22 cellular contexts compared by ENCODE assay signal in genomic region chr13:19742651-19743050, GRCh38.
"Had no signal": no experiment of that assay in that cellular context is flagged by ENCODE, and none has a peak within 500 bp of the region (broad histone marks: within the 10 kb centered on the region; RNA-seq: fewer than 3 reads in every experiment).

No MANE protein-coding gene starts in this region.

- H3K27ac ChIP-seq: foreskin keratinocyte, neutrophil, ovary, psoas muscle, right atrium auricular region, spleen, upper lobe of right lung had no signal

- H3K4me3 ChIP-seq: ovary, psoas muscle, right atrium auricular region, spleen, upper lobe of right lung had no signal

- H3K4me1 ChIP-seq: foreskin keratinocyte, psoas muscle, right atrium auricular region, upper lobe of right lung had no signal

- H3K27me3 Mint-ChIP-seq: activated B cell treated with CpG ODN at 0.5 μM for 24 hours; activated CD4-positive, alpha-beta T cell treated with anti-CD3 and anti-CD28 coated beads for 36 hours; activated naive CD4-positive, alpha-beta T cell treated with anti-CD3 and anti-CD28 coated beads, Interleukin-2, amount 50 U/mL, for 24 hours; brain; natural killer cell treated with Interleukin-12 subunit alpha and Interleukin-12 subunit beta and Interleukin-15 and Interleukin-18, amount 100 ng/mL, for 72 hours had no signal

- H3K4me1 Mint-ChIP-seq: brain had no signal

- H3K4me3 Mint-ChIP-seq: activated B cell treated with CpG ODN at 0.5 μM for 24 hours; activated CD4-positive, alpha-beta T cell treated with anti-CD3 and anti-CD28 coated beads for 36 hours; activated naive CD4-positive, alpha-beta T cell treated with anti-CD3 and anti-CD28 coated beads, Interleukin-2, amount 50 U/mL, for 24 hours; activated T-helper 1 cell treated with anti-CD3 and anti-CD28 coated beads, Interleukin-12 subunit alpha, Interleukin-12 subunit beta, Interleukin-2, Interleukin-4 antibody, amounts not matched to agents 30 ng/mL and 10 ng/mL and 1 ng/mL, durations not matched to agents 14 hours and 24 hours and 36 hours; brain; natural killer cell treated with Interleukin-12 subunit alpha and Interleukin-12 subunit beta and Interleukin-15 and Interleukin-18, amount 100 ng/mL, for 72 hours had no signal

- H3K27me3 ChIP-seq: foreskin keratinocyte, neutrophil, ovary, right atrium auricular region, spleen, upper lobe of right lung had no signal

- ATAC-seq: activated CD4-positive, alpha-beta T cell treated with anti-CD3 and anti-CD28 coated beads for 36 hours; foreskin keratinocyte; left ventricle myocardium superior; natural killer cell treated with Interleukin-12 subunit alpha and Interleukin-12 subunit beta and Interleukin-15 and Interleukin-18, amount 100 ng/mL, for 72 hours; psoas muscle; upper lobe of right lung had no signal

- DNase-seq: activated B cell treated with CpG ODN at 0.5 μM for 24 hours; activated CD4-positive, alpha-beta T cell treated with anti-CD3 and anti-CD28 coated beads for 36 hours; activated CD4-positive, alpha-beta T cell treated with anti-CD3 and anti-CD28 coated beads, Interleukin-2, amount 50 U/mL, for 4 hours; activated gamma-delta T cell; aorta; foreskin keratinocyte; left ventricle myocardium superior; mammary epithelial cell; ovary; psoas muscle; spleen; stimulated activated CD4-positive, alpha-beta T cell treated with anti-CD3 and anti-CD28 coated beads, Interleukin-4, amount 100 ng/mL, for 1 hour; stimulated activated naive CD4-positive, alpha-beta T cell treated with Interleukin-2 at 50 U/mL for 16 hours; T-helper 1 cell; T-helper 9 cell; upper lobe of right lung had no signal

- H3K9me3 ChIP-seq: neutrophil, ovary, psoas muscle, right atrium auricular region, spleen, upper lobe of right lung had no signal

- H3K9me3 Mint-ChIP-seq: activated B cell treated with CpG ODN at 0.5 μM for 24 hours; activated naive CD4-positive, alpha-beta T cell treated with anti-CD3 and anti-CD28 coated beads, Interleukin-2, amount 50 U/mL, for 24 hours; activated T-helper 1 cell treated with anti-CD3 and anti-CD28 coated beads, Interleukin-12 subunit alpha, Interleukin-12 subunit beta, Interleukin-2, Interleukin-4 antibody, amounts not matched to agents 30 ng/mL and 10 ng/mL and 1 ng/mL, durations not matched to agents 14 hours and 24 hours and 36 hours; brain; natural killer cell treated with Interleukin-12 subunit alpha and Interleukin-12 subunit beta and Interleukin-15 and Interleukin-18, amount 100 ng/mL, for 72 hours had no signal

- H3K36me3 ChIP-seq: ovary had no signal

- H3K27ac Mint-ChIP-seq: activated B cell treated with CpG ODN at 0.5 μM for 24 hours; activated CD4-positive, alpha-beta T cell treated with anti-CD3 and anti-CD28 coated beads for 36 hours; activated naive CD4-positive, alpha-beta T cell treated with anti-CD3 and anti-CD28 coated beads, Interleukin-2, amount 50 U/mL, for 24 hours; activated T-helper 1 cell treated with anti-CD3 and anti-CD28 coated beads, Interleukin-12 subunit alpha, Interleukin-12 subunit beta, Interleukin-2, Interleukin-4 antibody, amounts not matched to agents 30 ng/mL and 10 ng/mL and 1 ng/mL, durations not matched to agents 14 hours and 24 hours and 36 hours; natural killer cell treated with Interleukin-12 subunit alpha and Interleukin-12 subunit beta and Interleukin-15 and Interleukin-18, amount 100 ng/mL, for 72 hours had no signal
